13 cellular contexts compared by ENCODE assay signal in genomic region chrX:106649523-106650428, GRCh38.
DNase-seq lines count a peak whose midpoint lies in the region; ATAC-seq lines count a peak whose summit lies in the region.
"Had no signal": no experiment of that assay in that cellular context is flagged by ENCODE, and none has a peak within 500 bp of the region (broad histone marks: within the 10 kb centered on the region; RNA-seq: fewer than 3 reads in every experiment).

No MANE protein-coding gene starts in this region.

- ATAC-seq in GM18499 (IDR thresholded peaks at IDR 0.05; ENCODE audit: insufficient read depth, unreplicated experiment) (peak; percentile 89), GM19452 (IDR thresholded peaks at IDR 0.05; ENCODE audit: unreplicated experiment) (peak; percentile 97), HG02885 (IDR thresholded peaks at IDR 0.05; ENCODE audit: poor library complexity, unreplicated experiment) (peak; percentile 99), HG03575 (IDR thresholded peaks at IDR 0.05; ENCODE audit: extremely low read depth, insufficient number of reproducible peaks, low FRiP score, unreplicated experiment) (peak; percentile 95)
- ATAC-seq in stimulated activated naive CD8-positive, alpha-beta T cell treated with anti-CD3 and anti-CD28 coated beads, Interleukin-15, Interleukin-2, amounts not matched to agents 100 U/mL and 50 U/mL, for 24 hours: no peak

- H3K4me3 ChIP-seq in effector memory CD4-positive, alpha-beta T cell (ENCODE audit: insufficient read depth, low read depth, low read length, poor library complexity, severe bottlenecking): no peak overlapping the region
- H3K4me3 ChIP-seq: SJCRH30 had no signal

- no peaks in the 10 kb centered on the region for H3K9me3 ChIP-seq in effector memory CD4-positive, alpha-beta T cell (ENCODE audit: control insufficient read depth, low read length)
- H3K9me3 ChIP-seq: SJCRH30 had no signal

- no peaks in the 10 kb centered on the region for H3K27me3 ChIP-seq in effector memory CD4-positive, alpha-beta T cell (replicated peaks; ENCODE audit: control insufficient read depth, insufficient read depth, low read length, poor library complexity, severe bottlenecking)
- H3K27me3 ChIP-seq: SJCRH30 had no signal

- H3K27ac ChIP-seq in effector memory CD4-positive, alpha-beta T cell (ENCODE audit: insufficient read depth, low read length, poor library complexity, severe bottlenecking): no peak overlapping the region
- H3K27ac ChIP-seq: SJCRH30 had no signal

- no peaks in the 10 kb centered on the region for H3K36me3 ChIP-seq in effector memory CD4-positive, alpha-beta T cell (ENCODE audit: control insufficient read depth, insufficient read depth, low read length)
- H3K36me3 ChIP-seq: SJCRH30 had no signal

- DNase-seq in effector CD4-positive, alpha-beta T cell: no peak
- no peak for DNase-seq in effector memory CD4-positive, alpha-beta T cell
- DNase-seq in stimulated activated naive CD8-positive, alpha-beta T cell treated with anti-CD3 and anti-CD28 coated beads, Interleukin-15, Interleukin-2, amounts not matched to agents 100 U/mL and 50 U/mL, for 24 hours: no peak
- DNase-seq in stimulated activated CD4-positive, alpha-beta T cell treated with anti-CD3 and anti-CD28 coated beads, Interleukin-4, amount 100 ng/mL, for 1 hour: no peak
- DNase-seq: C1 segment of cervical spinal cord, erythroblast, natural killer cell, NCI-H2171, SJCRH30 had no signal

- H3K4me1 ChIP-seq in effector memory CD4-positive, alpha-beta T cell (ENCODE audit: control insufficient read depth, insufficient read depth, low read length, poor library complexity, severe bottlenecking): no peaks in the 10 kb centered on the region
- H3K4me1 ChIP-seq: SJCRH30 had no signal
